8 cellular contexts compared by ENCODE assay signal in genomic region chr9:108478871-108479332, GRCh38.
DNase-seq lines count a peak whose midpoint lies in the region; ATAC-seq, FAIRE-seq and TF ChIP-seq lines count a peak whose summit lies in the region.

No MANE protein-coding gene starts in this region.

- DNase-seq in HFFc6, result peak; percentile 91
- DNase-seq in NOMO-1 treated with DMSO at 0.1 percent for 48 hours (lab: John Stamatoyannopoulos, UW; ENCODE audit: unreplicated experiment), result peak; percentile 71
- DNase-seq in kidney epithelial cell (ENCODE audit: low read depth), result peak; percentile 45
- DNase-seq in NCI-H146 treated with DMSO at 0.1 percent for 48 hours (lab: John Stamatoyannopoulos, UW; ENCODE audit: unreplicated experiment), result no peak
- DNase-seq in small intestine, result no peak
- no peak for DNase-seq in NCI-H2196 treated with DMSO at 0.1 percent for 48 hours (lab: John Stamatoyannopoulos, UW; ENCODE audit: unreplicated experiment)
- no peak for DNase-seq in MM.1S

- H4K20me1 ChIP-seq in MM.1S (ENCODE audit: insufficient read depth, low read length), result no peaks in the 10 kb centered on the region

- TF ChIP-seq CTCF in HFFc6 (IDR thresholded peaks at IDR 0.05), result no peak; the same call in 1 of the 2 replicates
- no peak for TF ChIP-seq CTCF in kidney epithelial cell (IDR thresholded peaks at IDR 0.05; ENCODE audit: insufficient read depth, low read length, poor library complexity, severe bottlenecking)
- no peak for TF ChIP-seq CTCF in MM.1S (IDR thresholded peaks at IDR 0.05; ENCODE audit: low read length)

- H3K27ac ChIP-seq in small intestine (ENCODE audit: low read depth in 1 of 2, low read length in 1 of 2) (peak overlapping the region in 1 of 2 donors; percentile 12), MM.1S (ENCODE audit: low read length) (no peak overlapping the region)

- peaks cover 53% of the 10 kb centered on the region for H3K4me1 Mint-ChIP-seq in HFFc6 (ENCODE audit: low read depth)

- no peak overlapping the region for H3K4me2 ChIP-seq in MM.1S (ENCODE audit: low read depth, low read length)

- H3K27me3 ChIP-seq in kidney epithelial cell (ENCODE audit: control insufficient read depth, insufficient read depth, low read length) (no peaks in the 10 kb centered on the region), small intestine (ENCODE audit: control insufficient read depth in 2 of 2, insufficient read depth in 2 of 2, low read length in 2 of 2) (no peaks in the 10 kb centered on the region), MM.1S (replicated peaks; ENCODE audit: insufficient read depth, low read length) (no peaks in the 10 kb centered on the region)

- WGBS in small intestine, 3 donors, result 48 to 78% (median 51%) methylated on average over 3 of the region's 3 CpGs

- H3K9ac ChIP-seq in MM.1S (ENCODE audit: low read length), result no peak overlapping the region

- no peaks in the 10 kb centered on the region for H3K9me3 Mint-ChIP-seq in HFFc6

- H3K4me3 ChIP-seq in kidney epithelial cell (ENCODE audit: low read depth, low read length) (no peak overlapping the region), small intestine (ENCODE audit: low read depth in 1 of 2, low read length in 2 of 2) (no peak overlapping the region), MM.1S (ENCODE audit: low read length) (no peak overlapping the region)

- FAIRE-seq in small intestine (lab: Jason Lieb, UNC), result no peak

- no peaks in the 10 kb centered on the region for H3K79me2 ChIP-seq in MM.1S (ENCODE audit: low read length)

- no peaks in the 10 kb centered on the region for H3K27me3 Mint-ChIP-seq in HFFc6 (ENCODE audit: insufficient read depth)

- H3K9me3 ChIP-seq in small intestine (ENCODE audit: control insufficient read depth, low read depth) (no peaks in the 10 kb centered on the region), MM.1S (replicated peaks; ENCODE audit: insufficient read depth, low read length) (no peaks in the 10 kb centered on the region)

- no peaks in the 10 kb centered on the region for H3F3A ChIP-seq in MM.1S (ENCODE audit: insufficient read depth, low read length)

- no peak overlapping the region for H2AFZ ChIP-seq in MM.1S (ENCODE audit: low read length)

- ATAC-seq in GM18508 (IDR thresholded peaks at IDR 0.05; ENCODE audit: insufficient read depth, unreplicated experiment), result peak; percentile 86

- H3K36me3 Mint-ChIP-seq in HFFc6 (ENCODE audit: low read depth), result no peaks in the 10 kb centered on the region

- H3K36me3 ChIP-seq in kidney epithelial cell (ENCODE audit: control insufficient read depth, insufficient read depth, low read length), result no peaks in the 10 kb centered on the region
- H3K36me3 ChIP-seq in small intestine (ENCODE audit: control insufficient read depth in 2 of 2, insufficient read depth in 2 of 2, low read length in 2 of 2), result no peaks in the 10 kb centered on the region
- no peaks in the 10 kb centered on the region for H3K36me3 ChIP-seq in MM.1S (replicated peaks; ENCODE audit: insufficient read depth, low read length)

- peak overlapping the region; percentile 98 for H3K27ac Mint-ChIP-seq in HFFc6

- no peaks in the 10 kb centered on the region for H3K9me2 ChIP-seq in MM.1S (replicated peaks; ENCODE audit: insufficient read depth, low read length)

- peak overlapping the region; percentile 83 for H3K4me3 Mint-ChIP-seq in HFFc6

- no peaks in the 10 kb centered on the region for H3K4me1 ChIP-seq in small intestine (ENCODE audit: control insufficient read depth in 2 of 2, insufficient read depth in 1 of 2, low read depth in 1 of 2, low read length in 1 of 2)
- H3K4me1 ChIP-seq in MM.1S (ENCODE audit: low read length), result no peaks in the 10 kb centered on the region

Comparison
In these comparisons a context has a peak if more than half of its experiments do, and no peak if none do; other contexts are left out.
1. DNase-seq: peak in HFFc6 (single experiment), NOMO-1 treated with DMSO at 0.1 percent for 48 hours (single experiment) and kidney epithelial cell (single experiment); none in NCI-H146 treated with DMSO at 0.1 percent for 48 hours (single experiment), small intestine (single experiment), NCI-H2196 treated with DMSO at 0.1 percent for 48 hours (single experiment) and MM.1S (single experiment).